1 cellular context compared by ENCODE assay signal in the genomic region with DNA sequence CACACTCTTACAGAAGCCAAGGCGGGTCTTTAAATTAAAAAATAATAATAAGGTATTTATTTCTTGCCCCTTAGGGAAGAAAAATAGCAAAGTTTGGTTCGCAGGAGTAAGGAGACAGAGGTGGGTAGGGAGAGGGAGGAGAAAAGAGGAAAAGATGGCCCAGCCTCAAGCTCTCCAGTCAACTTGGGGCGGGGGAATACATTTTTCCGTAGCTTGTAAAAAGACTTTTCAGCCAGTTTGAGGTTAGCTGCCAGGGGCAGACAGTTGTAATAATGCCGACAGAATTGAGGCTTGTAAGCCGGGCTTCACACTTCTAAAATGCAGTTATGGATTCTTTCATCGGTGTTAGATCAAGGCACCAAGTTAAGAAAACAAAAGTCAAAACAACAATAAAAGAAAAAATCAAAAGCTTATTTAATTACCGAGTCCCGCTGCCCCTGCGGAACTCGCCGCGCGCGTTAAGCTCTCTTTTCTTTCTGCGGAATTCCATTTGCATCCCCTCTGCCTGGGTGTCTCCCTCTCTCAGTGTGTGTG.
TF ChIP-seq lines count a peak whose summit lies in the region.

No MANE protein-coding gene starts in this region.

TF ChIP-seq in HEK293, 187 proteins besides CTCF, POLR2A, EP300 and RAD21 (continued from another document):
- TF ChIP-seq PRDM6 (tag by site-specific recombination; IDR thresholded peaks at IDR 0.05) (no peak), ZNF561 (tag by site-specific recombination; IDR thresholded peaks at IDR 0.05; ENCODE audit: borderline replicate concordance) (no peak), ZNF768 (tag by site-specific recombination; IDR thresholded peaks at IDR 0.05) (no peak), ZBTB48 (tag by site-specific recombination; IDR thresholded peaks at IDR 0.05) (no peak)
- TF ChIP-seq, protein P1, sequence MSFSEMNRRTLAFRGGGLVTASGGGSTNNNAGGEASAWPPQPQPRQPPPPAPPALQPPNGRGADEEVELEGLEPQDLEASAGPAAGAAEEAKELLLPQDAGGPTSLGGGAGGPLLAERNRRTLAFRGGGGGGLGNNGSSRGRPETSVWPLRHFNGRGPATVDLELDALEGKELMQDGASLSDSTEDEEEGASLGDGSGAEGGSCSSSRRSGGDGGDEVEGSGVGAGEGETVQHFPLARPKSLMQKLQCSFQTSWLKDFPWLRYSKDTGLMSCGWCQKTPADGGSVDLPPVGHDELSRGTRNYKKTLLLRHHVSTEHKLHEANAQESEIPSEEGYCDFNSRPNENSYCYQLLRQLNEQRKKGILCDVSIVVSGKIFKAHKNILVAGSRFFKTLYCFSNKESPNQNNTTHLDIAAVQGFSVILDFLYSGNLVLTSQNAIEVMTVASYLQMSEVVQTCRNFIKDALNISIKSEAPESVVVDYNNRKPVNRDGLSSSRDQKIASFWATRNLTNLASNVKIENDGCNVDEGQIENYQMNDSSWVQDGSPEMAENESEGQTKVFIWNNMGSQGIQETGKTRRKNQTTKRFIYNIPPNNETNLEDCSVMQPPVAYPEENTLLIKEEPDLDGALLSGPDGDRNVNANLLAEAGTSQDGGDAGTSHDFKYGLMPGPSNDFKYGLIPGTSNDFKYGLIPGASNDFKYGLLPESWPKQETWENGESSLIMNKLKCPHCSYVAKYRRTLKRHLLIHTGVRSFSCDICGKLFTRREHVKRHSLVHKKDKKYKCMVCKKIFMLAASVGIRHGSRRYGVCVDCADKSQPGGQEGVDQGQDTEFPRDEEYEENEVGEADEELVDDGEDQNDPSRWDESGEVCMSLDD (tag by site-specific recombination; IDR thresholded peaks at IDR 0.05) = no peak
